In genomic region chr2:135836596-135836995, GRCh38 we compare ENCODE assay signal across 25 cellular contexts. TPM values are rescaled to one million over a fixed set of nuclear protein-coding genes. Genes with fewer than 3 reads are reported as not detected.
"Had no signal": no experiment of that assay in that cellular context is flagged by ENCODE, and none has a peak within 500 bp of the region (broad histone marks: within the 10 kb centered on the region; RNA-seq: fewer than 3 reads in every experiment).

No MANE protein-coding gene starts in this region.

- H3K9me3 Mint-ChIP-seq: activated B cell treated with CpG ODN at 0.5 μM for 24 hours; activated T-helper 17 cell treated with anti-CD3 and anti-CD28 coated beads, Interleukin-2, amount 50 U/mL, for 72 hours; endodermal cell; nephron; stimulated activated memory B cell treated with anti-CD40 and anti-IgM and Interleukin-4, amounts not matched to agents 10 μg/mL and 1 μg/mL and 100 μg/mL, for 72 hours had no signal

- H3K36me3 ChIP-seq: breast epithelium, upper lobe of left lung had no signal

- H3K4me3 Mint-ChIP-seq: activated B cell treated with CpG ODN at 0.5 μM for 24 hours; activated T-helper 17 cell treated with anti-CD3 and anti-CD28 coated beads, Interleukin-2, amount 50 U/mL, for 72 hours; endodermal cell; nephron; stimulated activated memory B cell treated with anti-CD40 and anti-IgM and Interleukin-4, amounts not matched to agents 10 μg/mL and 1 μg/mL and 100 μg/mL, for 72 hours had no signal

- H3K4me3 ChIP-seq: breast epithelium, SJCRH30, skin epidermis, upper lobe of left lung had no signal

- ATAC-seq: activated T-helper 17 cell treated with anti-CD3 and anti-CD28 coated beads, Interleukin-2, amount 50 U/mL, for 72 hours; esophagus mucosa; sciatic nerve; SK-N-SH treated with all-trans-retinoic acid at 6 μM for 48 hours; stimulated activated memory B cell treated with anti-CD40 and anti-IgM and Interleukin-4, amounts not matched to agents 10 μg/mL and 1 μg/mL and 100 μg/mL, for 72 hours had no signal

- H3K27me3 Mint-ChIP-seq: activated B cell treated with CpG ODN at 0.5 μM for 24 hours; activated T-helper 17 cell treated with anti-CD3 and anti-CD28 coated beads, Interleukin-2, amount 50 U/mL, for 72 hours; stimulated activated memory B cell treated with anti-CD40 and anti-IgM and Interleukin-4, amounts not matched to agents 10 μg/mL and 1 μg/mL and 100 μg/mL, for 72 hours had no signal

- DNase-seq: activated B cell treated with CpG ODN at 0.5 μM for 24 hours; activated CD4-positive, alpha-beta T cell treated with anti-CD3 and anti-CD28 coated beads, Interleukin-2, amount 50 U/mL, for 1 hour; activated gamma-delta T cell treated with Interleukin-2 at 50 U/mL for 16 hours; activated naive CD4-positive, alpha-beta T cell treated with anti-CD3 and anti-CD28 coated beads, Interleukin-2, amount 50 U/mL, for 16 hours; central memory CD4-positive, alpha-beta T cell; endodermal cell; mammary epithelial cell; posterior cingulate gyrus; SJCRH30; stimulated activated CD4-positive, alpha-beta T cell treated with anti-CD3 and anti-CD28 coated beads, Interleukin-4, amount 100 ng/mL, for 24 hours; T-helper 2 cell had no signal

- H3K27ac Mint-ChIP-seq: activated B cell treated with CpG ODN at 0.5 μM for 24 hours; activated T-helper 17 cell treated with anti-CD3 and anti-CD28 coated beads, Interleukin-2, amount 50 U/mL, for 72 hours; endodermal cell; nephron; stimulated activated memory B cell treated with anti-CD40 and anti-IgM and Interleukin-4, amounts not matched to agents 10 μg/mL and 1 μg/mL and 100 μg/mL, for 72 hours had no signal

- H3K27ac ChIP-seq: breast epithelium, SJCRH30, skin epidermis, upper lobe of left lung had no signal

- H3K9me3 ChIP-seq: breast epithelium, upper lobe of left lung had no signal

- H3K4me1 Mint-ChIP-seq: activated B cell treated with CpG ODN at 0.5 μM for 24 hours; activated T-helper 17 cell treated with anti-CD3 and anti-CD28 coated beads, Interleukin-2, amount 50 U/mL, for 72 hours; endodermal cell had no signal

- H3K4me1 ChIP-seq: breast epithelium, SJCRH30 had no signal

- H3K27me3 ChIP-seq: breast epithelium, SJCRH30, upper lobe of left lung had no signal

- FAIRE-seq: frontal cortex, islet of Langerhans had no signal

RNA-seq across cellular contexts. Expression of gene LCT, which starts 0.4 kb away (rescaled TPM):
- total RNA-seq: activated B cell treated with CpG ODN at 0.5 μM for 24 hours, breast epithelium, esophagus mucosa, frontal cortex, liver, mammary epithelial cell, mucosa of gallbladder, SJCRH30, subcutaneous adipose tissue had no signal
- polyA plus RNA-seq: liver had no signal
